Comparison of ENCODE assay signal across 8 cellular contexts in the genomic region with DNA sequence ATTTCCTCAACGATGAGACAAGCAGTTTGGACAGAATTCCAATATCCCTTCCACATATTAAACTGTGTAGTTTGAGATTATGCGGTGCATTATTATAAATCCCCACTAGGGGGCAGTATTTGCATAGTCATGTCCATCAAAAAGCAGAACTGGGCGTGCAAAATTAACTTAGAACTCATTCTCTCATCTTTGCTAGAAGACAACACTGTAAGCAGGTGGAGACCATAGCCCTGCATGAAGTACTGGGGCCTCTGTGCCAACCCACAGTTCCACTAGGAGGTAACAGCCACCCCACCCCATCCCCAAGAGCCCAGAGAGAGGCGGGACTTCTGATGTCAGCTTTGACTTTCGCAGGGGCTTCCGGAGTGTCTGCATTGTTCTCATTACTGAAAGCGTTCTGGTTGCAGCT.
DNase-seq lines count a peak whose midpoint lies in the region; ATAC-seq, FAIRE-seq and TF ChIP-seq lines count a peak whose summit lies in the region.

No MANE protein-coding gene starts in this region.

- no peaks in the 10 kb centered on the region for H3K4me1 ChIP-seq in pancreas

- peak in 3 of 4 donors; percentile 70 to 86 (median 82) for ATAC-seq in pancreas

- H3K27ac ChIP-seq in pancreas: no peak overlapping the region

- peak; percentile 75 to 94 (median 88) for TF ChIP-seq CTCF in pancreas (IDR thresholded peaks at IDR 0.05)

- CTCF ChIA-PET in HEK293T (lab: Yijun Ruan, JAX): interaction anchor here (0.9 to 1.7 kb wide), 3 partner anchors 70 to 460 kb away, joined by 3 to 5 read pairs (median 3); no protein-coding TSS in a partner anchor

- WGBS in pancreas, 2 donors: 39 to 43% methylated on average over 7 of the region's 7 CpGs

- no peaks in the 10 kb centered on the region for H3K9me3 ChIP-seq in pancreas

- no peaks in the 10 kb centered on the region for H3K27me3 ChIP-seq in pancreas

- intact Hi-C loops in pancreas (cut with DNase I): no loop called here

- DNase-seq in DMS 273 treated with DMSO at 0.1 percent for 48 hours (lab: John Stamatoyannopoulos, UW): peak; percentile 6
- DNase-seq in HEK293T (ENCODE audit: extremely low spot score): peak; percentile 50
- DNase-seq in NCI-H345 treated with DMSO at 0.1 percent for 48 hours (lab: John Stamatoyannopoulos, UW; ENCODE audit: unreplicated experiment): peak; percentile 11
- peak; percentile 3 for DNase-seq in activated CD8-positive, alpha-beta memory T cell treated with anti-CD3 and anti-CD28 coated beads, Interleukin-2, amount 50 U/mL, for 1 hour (ENCODE audit: extremely low read depth)
- DNase-seq in globus pallidus (ENCODE audit: low spot score): peak; percentile 67
- peak in 1 of 6 donors; percentile 26 for DNase-seq in pancreas
- no peak for DNase-seq in T-helper 9 cell
- no peak for DNase-seq in activated CD4-positive, CD25-positive, alpha-beta regulatory T cell treated with anti-CD3 and anti-CD28 coated beads, Interleukin-2, amount 50 U/mL, for 72 hours

- H3K36me3 ChIP-seq in pancreas: no peaks in the 10 kb centered on the region

- POLR2A ChIA-PET in HEK293T (lab: Yijun Ruan, JAX): no interaction called here

- no peak for FAIRE-seq in pancreas (lab: Jason Lieb, UNC)

- no peak overlapping the region for H3K4me3 ChIP-seq in pancreas

TF ChIP-seq in HEK293T, 16 proteins besides CTCF, POLR2A, EP300 and RAD21:
- TF ChIP-seq FOXM1 (IDR thresholded peaks at IDR 0.05; ENCODE audit: borderline replicate concordance): no peak
- TF ChIP-seq PKNOX1 (IDR thresholded peaks at IDR 0.05): peak; percentile 81
- TF ChIP-seq SP1 (IDR thresholded peaks at IDR 0.05): no peak
- no peak for TF ChIP-seq ELF4 (IDR thresholded peaks at IDR 0.05)

Comparison
In these comparisons a context has a peak if more than half of its experiments do, and no peak if none do; other contexts are left out.
1. DNase-seq: peak in DMS 273 treated with DMSO at 0.1 percent for 48 hours (single experiment), HEK293T (single experiment), NCI-H345 treated with DMSO at 0.1 percent for 48 hours (single experiment), activated CD8-positive, alpha-beta memory T cell treated with anti-CD3 and anti-CD28 coated beads, Interleukin-2, amount 50 U/mL, for 1 hour (single experiment) and globus pallidus (single experiment); none in T-helper 9 cell (single experiment) and activated CD4-positive, CD25-positive, alpha-beta regulatory T cell treated with anti-CD3 and anti-CD28 coated beads, Interleukin-2, amount 50 U/mL, for 72 hours (single experiment).